24 cellular contexts compared by ENCODE assay signal in the genomic region with DNA sequence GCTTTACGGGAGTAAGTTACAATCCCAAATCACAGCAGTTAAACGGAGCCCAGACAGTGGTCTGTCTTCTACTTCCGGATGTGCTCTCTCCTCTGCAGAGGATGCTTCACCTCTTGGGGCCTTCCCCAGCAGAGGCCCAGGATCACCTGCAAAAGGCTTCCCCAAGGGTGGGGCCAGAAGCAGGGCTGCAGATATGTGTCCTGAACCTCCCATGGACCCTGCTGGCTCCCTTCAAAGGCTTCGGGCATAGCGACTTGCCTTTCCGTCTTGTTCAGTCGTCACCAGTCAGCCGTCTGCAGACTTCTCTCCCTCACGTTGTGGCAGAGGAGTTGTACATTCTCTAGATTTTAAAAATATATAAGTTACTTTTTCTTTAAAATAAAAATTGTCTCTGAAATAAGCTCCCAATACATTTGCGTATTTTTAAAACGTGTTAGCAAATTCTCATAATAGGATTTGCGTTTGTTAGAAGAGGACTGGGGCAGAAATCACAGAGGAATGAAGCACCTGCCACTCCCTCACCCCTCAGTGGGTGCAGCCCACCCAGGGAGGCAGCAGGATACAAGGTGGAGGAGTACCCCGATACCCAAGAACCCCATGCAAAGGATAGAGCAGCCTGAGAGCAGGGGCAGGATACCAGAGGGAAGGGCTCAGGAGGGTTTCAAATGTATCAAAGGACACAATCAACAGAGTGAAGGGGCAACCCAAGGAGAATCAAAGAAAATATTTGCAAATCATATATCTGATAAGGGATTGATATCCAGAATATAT. TPM values are rescaled to one million over a fixed set of nuclear protein-coding genes. Genes with fewer than 3 reads are reported as not detected.
"Had no signal": no experiment of that assay in that cellular context is flagged by ENCODE, and none has a peak within 500 bp of the region (broad histone marks: within the 10 kb centered on the region; RNA-seq: fewer than 3 reads in every experiment).

No MANE protein-coding gene starts in this region.

- H3K9me3 ChIP-seq: ascending aorta, SJSA1 had no signal

- H3K4me3 ChIP-seq: ascending aorta, body of pancreas, K562, SJSA1 had no signal

- H3K36me3 Mint-ChIP-seq: activated naive CD4-positive, alpha-beta T cell treated with anti-CD3 and anti-CD28 coated beads, Interleukin-2, amount 50 U/mL, for 72 hours had no signal

- H3K27me3 ChIP-seq: ascending aorta, body of pancreas, SJSA1 had no signal

- H3K27ac Mint-ChIP-seq: activated CD8-positive, alpha-beta T cell treated with anti-CD3 and anti-CD28 coated beads for 36 hours; activated naive CD4-positive, alpha-beta T cell treated with anti-CD3 and anti-CD28 coated beads, Interleukin-2, amount 50 U/mL, for 72 hours; activated naive CD8-positive, alpha-beta T cell treated with anti-CD3 and anti-CD28 coated beads, Interleukin-2, amount 50 U/mL, for 24 hours; activated T-cell treated with anti-CD3 and anti-CD28 coated beads, Interleukin-2, amount 50 U/mL, for 72 hours; activated T-helper 2 cell treated with anti-CD3 and anti-CD28 coated beads, Interferon-gamma antibody, Interleukin-2, Interleukin-4, amounts not matched to agents 10 μg/mL and 5 μg/mL and 100 μg/mL, durations not matched to agents 14 hours and 24 hours and 36 hours; T-helper 1 cell treated with Interleukin-12 subunit alpha and Interleukin-12 subunit beta and Interleukin-4 antibody, amounts not matched to agents 30 μg/mL and 1 μg/mL, for 36 hours had no signal

- H3K4me3 Mint-ChIP-seq: activated CD8-positive, alpha-beta T cell treated with anti-CD3 and anti-CD28 coated beads for 36 hours; activated naive CD8-positive, alpha-beta T cell treated with anti-CD3 and anti-CD28 coated beads, Interleukin-2, amount 50 U/mL, for 24 hours; activated T-cell treated with anti-CD3 and anti-CD28 coated beads, Interleukin-2, amount 50 U/mL, for 72 hours; T-helper 1 cell treated with Interleukin-12 subunit alpha and Interleukin-12 subunit beta and Interleukin-4 antibody, amounts not matched to agents 30 μg/mL and 1 μg/mL, for 36 hours had no signal

- H3K27ac ChIP-seq: body of pancreas, SJSA1 had no signal

- ATAC-seq: activated CD4-positive, CD25-positive, alpha-beta regulatory T cell treated with anti-CD3 and anti-CD28 coated beads, Interleukin-2, amount 50 U/mL, for 24 hours; activated CD8-positive, alpha-beta T cell treated with anti-CD3 and anti-CD28 coated beads for 36 hours; activated naive CD4-positive, alpha-beta T cell treated with anti-CD3 and anti-CD28 coated beads, Interleukin-2, amount 50 U/mL, for 72 hours; activated naive CD8-positive, alpha-beta T cell treated with anti-CD3 and anti-CD28 coated beads, Interleukin-2, amount 50 U/mL, for 24 hours; activated T-cell treated with anti-CD3 and anti-CD28 coated beads, Interleukin-2, amount 50 U/mL, for 72 hours; body of pancreas; K562; PC-3 had no signal

- DNase-seq: activated CD4-positive, alpha-beta T cell treated with anti-CD3 and anti-CD28 coated beads for 4 hours; activated CD8-positive, alpha-beta memory T cell treated with anti-CD3 and anti-CD28 coated beads, Interleukin-2, amount 50 U/mL, for 4 hours; activated CD8-positive, alpha-beta T cell treated with anti-CD3 and anti-CD28 coated beads for 36 hours; activated naive CD8-positive, alpha-beta T cell treated with anti-CD3 and anti-CD28 coated beads, Interleukin-2, amount 50 U/mL, for 24 hours; activated T-cell treated with anti-CD3 and anti-CD28 coated beads, Interleukin-2, amount 50 U/mL, for 72 hours; amniotic stem cell; body of pancreas; Karpas-422; MM.1S; NCI-H1105; NCI-H1436; NCI-H1694 treated with DMSO at 0.1 percent for 48 hours; NCI-H2029 treated with DMSO at 0.1 percent for 48 hours; NCI-H524; PC-3; SHP77 had no signal

- H3K9me3 Mint-ChIP-seq: activated CD8-positive, alpha-beta T cell treated with anti-CD3 and anti-CD28 coated beads for 36 hours; activated T-helper 2 cell treated with anti-CD3 and anti-CD28 coated beads, Interferon-gamma antibody, Interleukin-2, Interleukin-4, amounts not matched to agents 10 μg/mL and 5 μg/mL and 100 μg/mL, durations not matched to agents 14 hours and 24 hours and 36 hours had no signal

- H3K36me3 ChIP-seq: ascending aorta, SJSA1 had no signal

RNA-seq across cellular contexts. Expression of gene MEDAG, which starts 22.9 kb away (rescaled TPM):
- total RNA-seq: activated CD8-positive, alpha-beta T cell treated with anti-CD3 and anti-CD28 coated beads for 36 hours; activated naive CD4-positive, alpha-beta T cell treated with anti-CD3 and anti-CD28 coated beads, Interleukin-2, amount 50 U/mL, for 72 hours; activated T-helper 2 cell treated with anti-CD3 and anti-CD28 coated beads, Interferon-gamma antibody, Interleukin-2, Interleukin-4, amounts not matched to agents 10 μg/mL and 5 μg/mL and 100 μg/mL, durations not matched to agents 14 hours and 24 hours and 36 hours; K562; PC-3; SJSA1 had no signal

RNA-seq across cellular contexts. Expression of gene TEX26, which starts 49.3 kb away (rescaled TPM):
- total RNA-seq: activated CD8-positive, alpha-beta T cell treated with anti-CD3 and anti-CD28 coated beads for 36 hours; activated naive CD4-positive, alpha-beta T cell treated with anti-CD3 and anti-CD28 coated beads, Interleukin-2, amount 50 U/mL, for 72 hours; activated T-cell treated with anti-CD3 and anti-CD28 coated beads, Interleukin-2, amount 50 U/mL, for 72 hours; activated T-helper 2 cell treated with anti-CD3 and anti-CD28 coated beads, Interferon-gamma antibody, Interleukin-2, Interleukin-4, amounts not matched to agents 10 μg/mL and 5 μg/mL and 100 μg/mL, durations not matched to agents 14 hours and 24 hours and 36 hours; ascending aorta; body of pancreas; bronchial epithelial cell; K562; PC-3; SJSA1 had no signal
